Comparison of ENCODE assay signal across 8 cellular contexts in genomic region chr18:26621161-26622026, GRCh38.
DNase-seq lines count a peak whose midpoint lies in the region; TF ChIP-seq lines count a peak whose summit lies in the region.

No MANE protein-coding gene starts in this region.

- no peaks in the 10 kb centered on the region for H3K36me3 ChIP-seq in H7 (replicated peaks; ENCODE audit: control insufficient read depth, insufficient read depth, low read length)
- H3K36me3 ChIP-seq in mesenchymal stem cell (ENCODE audit: control insufficient read depth in 1 of 2, insufficient read depth in 2 of 2, low read depth in 1 of 2, low read length in 2 of 2): no peaks in the 10 kb centered on the region

- H3K14ac ChIP-seq in mesenchymal stem cell (ENCODE audit: low read length in 2 of 2): no peak overlapping the region

- WGBS in mesenchymal stem cell: 56% methylated on average over 20 of the region's 22 CpGs

- no peak overlapping the region for H2BK12ac ChIP-seq in mesenchymal stem cell (ENCODE audit: low read length in 2 of 2)

- H3K4me3 ChIP-seq in H7 (ENCODE audit: insufficient read depth, low read depth, low read length) (no peak overlapping the region), choroid plexus epithelial cell (ENCODE audit: low read depth, low read length) (no peak overlapping the region), mesenchymal stem cell (ENCODE audit: insufficient read depth in 1 of 2, low read depth in 1 of 2, low read length in 2 of 2) (no peak overlapping the region)

- H2BK15ac ChIP-seq in mesenchymal stem cell (ENCODE audit: low read depth, poor library complexity, severe bottlenecking): no peak overlapping the region

- peak; percentile 46 for DNase-seq in activated CD4-positive, alpha-beta T cell treated with anti-CD3 and anti-CD28 coated beads for 48 hours
- DNase-seq in activated CD4-positive, alpha-beta T cell treated with anti-CD3 and anti-CD28 coated beads, Interleukin-2, amount 50 U/mL, for 1 hour: no peak
- DNase-seq in H7 (peak; percentile 81), NCI-H460 (ENCODE audit: extremely low read depth, low read depth) (peak; percentile 58), choroid plexus epithelial cell (ENCODE audit: low read depth) (peak; percentile 71), mesenchymal stem cell (peak; percentile 26), activated gamma-delta T cell (lab: John Stamatoyannopoulos, UW) (no peak), OCI-M2 (lab: John Stamatoyannopoulos, UW; ENCODE audit: unreplicated experiment) (no peak)

- no peak overlapping the region for H3K27ac ChIP-seq in mesenchymal stem cell (ENCODE audit: low read length, poor library complexity, severe bottlenecking)

- peak; percentile 90 for TF ChIP-seq CTCF in choroid plexus epithelial cell (conservative IDR thresholded peaks at IDR 0.05; ENCODE audit: low read depth, low read length)

- H3K9me3 ChIP-seq in mesenchymal stem cell (ENCODE audit: control insufficient read depth, low read length): peaks cover 16% of the 10 kb centered on the region

- H2BK120ac ChIP-seq in mesenchymal stem cell (ENCODE audit: low read depth, low read length): no peak overlapping the region

- no peaks in the 10 kb centered on the region for H3K79me1 ChIP-seq in mesenchymal stem cell (replicated peaks; ENCODE audit: low read length, poor library complexity, severe bottlenecking)

- no peak overlapping the region for H2BK5ac ChIP-seq in mesenchymal stem cell (ENCODE audit: low read depth, low read length, poor library complexity, severe bottlenecking)

- no peak overlapping the region for H2AFZ ChIP-seq in mesenchymal stem cell (ENCODE audit: low read depth, low read length)

- no peak overlapping the region for H3K18ac ChIP-seq in mesenchymal stem cell (ENCODE audit: low read depth in 1 of 2, low read length in 2 of 2)

- H3K4ac ChIP-seq in mesenchymal stem cell (ENCODE audit: low read depth in 1 of 2, low read length in 2 of 2): no peak overlapping the region

- H3K23ac ChIP-seq in mesenchymal stem cell (ENCODE audit: low read length in 2 of 2): no peak overlapping the region

- H3K27me3 ChIP-seq in H7 (ENCODE audit: control insufficient read depth, insufficient read depth, low read length) (no peaks in the 10 kb centered on the region), mesenchymal stem cell (ENCODE audit: control insufficient read depth in 1 of 2, insufficient read depth in 1 of 2, low read length in 2 of 2) (no peaks in the 10 kb centered on the region)

- no peak overlapping the region for H4K8ac ChIP-seq in mesenchymal stem cell (ENCODE audit: low read length)

- no peak overlapping the region for H2AK5ac ChIP-seq in mesenchymal stem cell (ENCODE audit: low read length, severe bottlenecking)

- H4K91ac ChIP-seq in mesenchymal stem cell (ENCODE audit: low read length): no peak overlapping the region

- H3K4me2 ChIP-seq in mesenchymal stem cell (ENCODE audit: low read length, poor library complexity, severe bottlenecking): peak overlapping the region; percentile 57

- H3K4me1 ChIP-seq in mesenchymal stem cell (ENCODE audit: control insufficient read depth, insufficient read depth, low read depth, low read length): peaks cover 1% of the 10 kb centered on the region

- H3K9ac ChIP-seq in mesenchymal stem cell (ENCODE audit: low read length): no peak overlapping the region

Comparison
In these comparisons a context has a peak if more than half of its experiments do, and no peak if none do; other contexts are left out.
1. DNase-seq: peak in activated CD4-positive, alpha-beta T cell treated with anti-CD3 and anti-CD28 coated beads for 48 hours (single experiment), H7 (single experiment), NCI-H460 (single experiment), choroid plexus epithelial cell (single experiment) and mesenchymal stem cell (single experiment); none in activated CD4-positive, alpha-beta T cell treated with anti-CD3 and anti-CD28 coated beads, Interleukin-2, amount 50 U/mL, for 1 hour (single experiment), activated gamma-delta T cell (single experiment) and OCI-M2 (single experiment).